Comparison of ENCODE assay signal across 15 cellular contexts in the genomic region with DNA sequence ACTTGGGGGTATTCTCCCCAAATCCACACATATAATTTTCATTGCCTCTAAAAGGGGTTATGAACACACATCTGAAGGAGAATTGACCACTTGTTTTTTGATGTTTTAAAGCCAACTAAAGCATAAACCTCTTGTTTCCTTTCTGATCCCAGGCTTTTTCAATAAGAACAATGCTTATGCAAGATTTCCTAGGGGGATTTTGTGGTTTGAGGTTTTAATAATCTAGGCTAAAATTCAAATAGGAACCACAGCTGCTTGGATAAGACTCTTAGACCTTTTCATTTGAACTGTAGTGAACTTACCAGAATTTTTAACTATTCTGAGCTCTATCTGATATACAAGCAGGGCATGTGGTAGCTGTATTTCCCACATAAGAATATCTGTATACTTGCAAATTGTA.
DNase-seq lines count a peak whose midpoint lies in the region; TF ChIP-seq lines count a peak whose summit lies in the region.
"Had no signal": no experiment of that assay in that cellular context is flagged by ENCODE, and none has a peak within 500 bp of the region (broad histone marks: within the 10 kb centered on the region; RNA-seq: fewer than 3 reads in every experiment).

No MANE protein-coding gene starts in this region.

- H3K4me3 ChIP-seq in hepatocyte (no peak overlapping the region), testis (no peak overlapping the region), endodermal cell (ENCODE audit: low read length) (no peak overlapping the region)
- H3K4me3 ChIP-seq: cardiac muscle cell, right lobe of liver had no signal

- peaks cover 13% of the 10 kb centered on the region for H3K4me1 Mint-ChIP-seq in MCF 10A (ENCODE audit: insufficient read depth, unreplicated experiment)
- peaks cover 9% of the 10 kb centered on the region for H3K4me1 Mint-ChIP-seq in endodermal cell
- H3K4me1 Mint-ChIP-seq: CD8-positive, alpha-beta memory T cell had no signal

- H3K27ac Mint-ChIP-seq in MCF 10A (ENCODE audit: low read depth, unreplicated experiment) (peak overlapping the region; percentile 99), endodermal cell (no peak overlapping the region)
- H3K27ac Mint-ChIP-seq: CD8-positive, alpha-beta memory T cell had no signal

- H3K4me1 ChIP-seq in hepatocyte (ENCODE audit: insufficient read depth) (peaks cover 14% of the 10 kb centered on the region), testis (peaks cover 27% of the 10 kb centered on the region), endodermal cell (ENCODE audit: control insufficient read depth, insufficient read depth, low read length) (peaks cover 6% of the 10 kb centered on the region)
- H3K4me1 ChIP-seq: right lobe of liver had no signal

- no peaks in the 10 kb centered on the region for H3K9me2 ChIP-seq in hepatocyte (replicated peaks; ENCODE audit: insufficient read depth)

- H3K36me3 ChIP-seq in hepatocyte (replicated peaks; ENCODE audit: insufficient read depth, low read depth) (no peaks in the 10 kb centered on the region), testis (ENCODE audit: low read depth, missing control alignments) (no peaks in the 10 kb centered on the region), endodermal cell (ENCODE audit: control insufficient read depth, insufficient read depth, low read length) (no peaks in the 10 kb centered on the region)
- H3K36me3 ChIP-seq: cardiac muscle cell, right lobe of liver had no signal

- TF ChIP-seq POLR2A in testis (IDR thresholded peaks at IDR 0.05), result no peak

- H3K27me3 ChIP-seq in hepatocyte (no peaks in the 10 kb centered on the region), testis (no peaks in the 10 kb centered on the region), endodermal cell (ENCODE audit: control insufficient read depth, insufficient read depth, low read length, poor library complexity, severe bottlenecking) (no peaks in the 10 kb centered on the region)
- H3K27me3 ChIP-seq: cardiac muscle cell, right lobe of liver had no signal

- POLR2A ChIA-PET in MCF 10A (lab: Yijun Ruan, JAX), result no interaction called here

- TF ChIP-seq CTCF in MCF 10A (IDR thresholded peaks at IDR 0.05; ENCODE audit: unreplicated experiment) (no peak), hepatocyte (IDR thresholded peaks at IDR 0.05; ENCODE audit: poor library complexity) (no peak), testis (IDR thresholded peaks at IDR 0.05) (no peak), endodermal cell (conservative IDR thresholded peaks at IDR 0.05) (no peak)

- H3K9me3 ChIP-seq in hepatocyte (ENCODE audit: low read depth), result no peaks in the 10 kb centered on the region
- no peaks in the 10 kb centered on the region for H3K9me3 ChIP-seq in testis
- peaks cover 7% of the 10 kb centered on the region for H3K9me3 ChIP-seq in endodermal cell (ENCODE audit: control insufficient read depth, low read length)
- H3K9me3 ChIP-seq: right lobe of liver had no signal

- peak; percentile 28 for DNase-seq in GM04504 (ENCODE audit: low read depth)
- peak; percentile 52 for DNase-seq in MCF 10A (ENCODE audit: unreplicated experiment)
- no peak for DNase-seq in hepatocyte (ENCODE audit: low spot score)
- DNase-seq in testis, result no peak
- DNase-seq in activated CD4-positive, alpha-beta T cell treated with anti-CD3 and anti-CD28 coated beads, Interleukin-2, amount 50 U/mL, for 48 hours, result no peak
- DNase-seq in endodermal cell, result no peak
- no peak for DNase-seq in activated CD4-positive, CD25-positive, alpha-beta regulatory T cell (lab: John Stamatoyannopoulos, UW)
- DNase-seq in NCI-H82 (lab: John Stamatoyannopoulos, UW), result no peak
- DNase-seq: CD8-positive, alpha-beta memory T cell; midbrain; NCI-H1048; right lobe of liver; T-helper 2 cell had no signal

- H3K79me2 ChIP-seq in hepatocyte, result no peaks in the 10 kb centered on the region

- H3K27me3 Mint-ChIP-seq in MCF 10A (ENCODE audit: insufficient read depth, unreplicated experiment) (no peaks in the 10 kb centered on the region), endodermal cell (ENCODE audit: insufficient read depth) (no peaks in the 10 kb centered on the region)
- H3K27me3 Mint-ChIP-seq: CD8-positive, alpha-beta memory T cell had no signal

- H4K20me1 ChIP-seq in hepatocyte (ENCODE audit: insufficient read depth, poor library complexity, severe bottlenecking), result no peaks in the 10 kb centered on the region

- H3K27ac ChIP-seq in hepatocyte, result peak overlapping the region; percentile 18
- H3K27ac ChIP-seq in testis, result peak overlapping the region; percentile 12 to 75
- H3K27ac ChIP-seq in endodermal cell (ENCODE audit: low read depth, low read length), result no peak overlapping the region
- H3K27ac ChIP-seq: HL-60 had no signal

- intact Hi-C loops in MCF 10A (cut with micrococcal nuclease), result no loop called here
- intact Hi-C loops in testis (cut with DNase I; ENCODE audit: low total_unique reads), result no loop called here

- H3K4me3 Mint-ChIP-seq in MCF 10A (ENCODE audit: unreplicated experiment), result no peak overlapping the region
- H3K4me3 Mint-ChIP-seq in endodermal cell, result no peak overlapping the region
- H3K4me3 Mint-ChIP-seq: CD8-positive, alpha-beta memory T cell had no signal

- CTCF ChIA-PET in MCF 10A (lab: Yijun Ruan, JAX), result no interaction called here

- no peak overlapping the region for H3K9ac ChIP-seq in endodermal cell (ENCODE audit: extremely low read depth, low read length, poor library complexity, severe bottlenecking)

- H2AFZ ChIP-seq in hepatocyte, result no peak overlapping the region

- H3K4me2 ChIP-seq in hepatocyte, result no peak overlapping the region

- BruUV-seq in MCF 10A (replicated peaks; lab: Mats Ljungman, UMichigan), result no TSS peak

- H3K9me3 Mint-ChIP-seq in MCF 10A (ENCODE audit: unreplicated experiment) (no peaks in the 10 kb centered on the region), endodermal cell (no peaks in the 10 kb centered on the region)
- H3K9me3 Mint-ChIP-seq: CD8-positive, alpha-beta memory T cell had no signal

- H3K36me3 Mint-ChIP-seq in MCF 10A (ENCODE audit: insufficient read depth, unreplicated experiment), result no peaks in the 10 kb centered on the region
- peaks cover 2% of the 10 kb centered on the region for H3K36me3 Mint-ChIP-seq in endodermal cell (ENCODE audit: low read depth)
- H3K36me3 Mint-ChIP-seq: CD8-positive, alpha-beta memory T cell had no signal

Comparison
In these comparisons a context has a peak if more than half of its experiments do, and no peak if none do; other contexts are left out.
1. DNase-seq: peak in GM04504 (single experiment) and MCF 10A (single experiment); none in hepatocyte (single experiment), testis (single experiment), activated CD4-positive, alpha-beta T cell treated with anti-CD3 and anti-CD28 coated beads, Interleukin-2, amount 50 U/mL, for 48 hours (0 of 2), endodermal cell (single experiment), activated CD4-positive, CD25-positive, alpha-beta regulatory T cell (0 of 4) and NCI-H82 (single experiment).